ENCODE assay signal across 21 cellular contexts in the genomic region with DNA sequence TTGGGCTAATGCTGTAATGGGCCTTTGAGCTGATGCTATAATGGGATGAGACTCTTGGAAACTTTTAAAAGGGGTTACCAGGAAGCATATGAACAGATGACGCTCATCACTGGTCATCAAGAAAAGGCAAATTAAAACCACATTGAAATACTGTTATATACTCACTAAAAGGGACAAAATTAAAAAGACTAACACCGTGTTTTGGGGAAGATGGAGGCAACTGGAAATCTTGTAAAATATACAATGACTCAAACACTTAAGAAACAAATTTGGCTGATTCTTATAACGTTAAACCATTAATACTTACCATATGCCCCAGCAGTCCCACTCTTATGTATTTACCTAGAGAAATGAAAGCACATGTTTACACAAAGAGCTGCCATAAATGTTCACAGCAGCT.
"Had no signal": no experiment of that assay in that cellular context is flagged by ENCODE, and none has a peak within 500 bp of the region (broad histone marks: within the 10 kb centered on the region; RNA-seq: fewer than 3 reads in every experiment).

No MANE protein-coding gene starts in this region.

- H3K27me3 ChIP-seq: hepatocyte, left lung, neural progenitor cell, right lobe of liver, tibial nerve, upper lobe of left lung had no signal

- H3K27ac ChIP-seq: esophagus muscularis mucosa, foreskin keratinocyte, gastroesophageal sphincter, heart left ventricle, hepatocyte, left lung, neural progenitor cell, parathyroid adenoma, right lobe of liver, thoracic aorta, tibial nerve, upper lobe of left lung had no signal

- DNase-seq: effector memory CD4-positive, alpha-beta T cell; foreskin keratinocyte; heart left ventricle; kidney; left lung; mesendoderm; midbrain; naive thymus-derived CD4-positive, alpha-beta T cell; right lobe of liver; small intestine; stimulated activated CD4-positive, alpha-beta T cell treated with anti-CD3 and anti-CD28 coated beads, Interleukin-15, amount 100 ng/mL, for 24 hours; stimulated activated CD4-positive, alpha-beta T cell treated with anti-CD3 and anti-CD28 coated beads, Interleukin-2, amount 100 ng/mL, for 48 hours; stimulated activated naive B cell treated with anti-CD40 and anti-IgM and Interleukin-4, amounts not matched to agents 10 μg/mL and 1 μg/mL and 100 μg/mL, for 72 hours; upper lobe of left lung had no signal

- H3K4me3 ChIP-seq: esophagus muscularis mucosa, gastroesophageal sphincter, heart left ventricle, hepatocyte, left lung, neural progenitor cell, right lobe of liver, thoracic aorta, tibial nerve, upper lobe of left lung had no signal

- H3K36me3 ChIP-seq: esophagus muscularis mucosa, gastroesophageal sphincter, heart left ventricle, left lung, neural progenitor cell, right lobe of liver, thoracic aorta, tibial nerve, upper lobe of left lung had no signal
